ENCODE assay signal across 34 cellular contexts in the genomic region with DNA sequence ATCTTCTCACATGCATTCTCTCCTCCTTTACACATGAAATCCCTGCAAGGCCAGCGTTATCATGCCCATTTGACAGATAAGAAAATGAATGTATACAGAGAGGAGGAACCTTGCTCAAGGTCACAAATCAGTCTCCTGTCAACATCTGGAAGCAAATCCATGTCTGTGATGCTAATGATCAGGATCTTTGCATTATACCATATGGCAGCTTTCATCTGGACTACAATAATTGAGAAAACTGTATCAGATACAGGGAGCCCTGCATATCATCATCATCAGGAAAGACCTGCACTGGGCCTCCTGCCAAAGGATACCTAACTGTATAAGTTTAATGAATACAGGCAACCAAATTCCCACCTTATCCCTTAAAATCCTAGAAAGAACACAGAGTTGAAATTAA.
"Had no signal": no experiment of that assay in that cellular context is flagged by ENCODE, and none has a peak within 500 bp of the region (broad histone marks: within the 10 kb centered on the region; RNA-seq: fewer than 3 reads in every experiment).

No MANE protein-coding gene starts in this region.

- H3K36me3 ChIP-seq: MG63 had no signal

- H3K4me3 ChIP-seq: MG63 had no signal

- H3K9me3 ChIP-seq: MG63 had no signal

- H3K9ac ChIP-seq: KMS-11 had no signal

- H3K4me2 ChIP-seq: KMS-11 had no signal

- H3K27ac ChIP-seq: KMS-11 had no signal

- DNase-seq: Kasumi-1, MG63, MM.1S, MV-4-11, NCI-H1048, NCI-H1092, NCI-H1092 treated with DMSO at 0.1 percent for 48 hours, NCI-H1105, NCI-H1105 treated with DMSO at 0.1 percent for 48 hours, NCI-H1417, NCI-H1417 treated with DMSO at 0.1 percent for 48 hours, NCI-H1436, NCI-H1436 treated with DMSO at 0.1 percent for 48 hours, NCI-H146, NCI-H1694, NCI-H1694 treated with DMSO at 0.1 percent for 48 hours, NCI-H187, NCI-H187 treated with DMSO at 0.1 percent for 48 hours, NCI-H1930, NCI-H2029, NCI-H2029 treated with DMSO at 0.1 percent for 48 hours, NCI-H2081, NCI-H2081 treated with DMSO at 0.1 percent for 48 hours, NCI-H2107, NCI-H2171, NCI-H2171 treated with DMSO at 0.1 percent for 48 hours, NCI-H2227 treated with DMSO at 0.1 percent for 48 hours, NCI-H226, NCI-H345, NCI-H446, NCI-H446 treated with DMSO at 0.1 percent for 48 hours, NCI-H510A, NCI-H510A treated with DMSO at 0.1 percent for 48 hours had no signal
